In the genomic region with DNA sequence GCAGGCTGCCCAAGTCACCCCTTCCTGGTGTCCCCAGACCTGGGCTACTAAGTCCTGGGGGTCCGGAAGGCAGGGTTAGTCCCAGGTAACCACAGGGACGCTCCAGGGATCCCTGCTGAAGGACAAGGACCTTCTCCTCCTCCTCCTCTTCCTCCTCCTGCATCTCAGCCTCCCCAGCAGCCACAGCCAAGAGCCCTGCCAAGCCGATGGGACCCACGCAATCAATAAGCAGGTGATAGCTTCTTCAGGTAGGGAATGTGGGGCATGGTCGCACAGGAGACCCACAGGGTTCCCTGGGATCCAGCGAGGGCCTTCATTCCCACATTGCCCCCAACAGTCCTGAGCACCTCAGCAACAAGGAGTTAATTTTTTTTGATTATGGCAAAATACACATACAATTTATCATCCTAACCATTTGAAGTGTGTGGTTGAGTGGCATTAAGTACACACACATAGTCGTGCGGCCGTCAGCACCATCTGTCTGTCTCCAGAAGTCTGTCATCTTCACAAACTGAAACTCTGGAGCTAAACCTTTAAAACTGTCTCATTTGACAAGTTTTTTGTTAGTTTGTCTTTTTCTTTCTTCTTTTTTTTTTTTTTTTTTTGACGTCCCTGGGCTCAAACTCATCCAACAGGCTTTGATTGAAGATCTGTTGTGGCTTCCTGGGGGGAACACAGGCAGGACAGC, we compare ENCODE assay signal across 1 cellular context.
TF ChIP-seq lines count a peak whose summit lies in the region.

No MANE protein-coding gene starts in this region.

TF ChIP-seq in A549, 52 proteins besides CTCF, POLR2A, EP300 and RAD21 (continued from another document):
- TF ChIP-seq, protein P1, sequence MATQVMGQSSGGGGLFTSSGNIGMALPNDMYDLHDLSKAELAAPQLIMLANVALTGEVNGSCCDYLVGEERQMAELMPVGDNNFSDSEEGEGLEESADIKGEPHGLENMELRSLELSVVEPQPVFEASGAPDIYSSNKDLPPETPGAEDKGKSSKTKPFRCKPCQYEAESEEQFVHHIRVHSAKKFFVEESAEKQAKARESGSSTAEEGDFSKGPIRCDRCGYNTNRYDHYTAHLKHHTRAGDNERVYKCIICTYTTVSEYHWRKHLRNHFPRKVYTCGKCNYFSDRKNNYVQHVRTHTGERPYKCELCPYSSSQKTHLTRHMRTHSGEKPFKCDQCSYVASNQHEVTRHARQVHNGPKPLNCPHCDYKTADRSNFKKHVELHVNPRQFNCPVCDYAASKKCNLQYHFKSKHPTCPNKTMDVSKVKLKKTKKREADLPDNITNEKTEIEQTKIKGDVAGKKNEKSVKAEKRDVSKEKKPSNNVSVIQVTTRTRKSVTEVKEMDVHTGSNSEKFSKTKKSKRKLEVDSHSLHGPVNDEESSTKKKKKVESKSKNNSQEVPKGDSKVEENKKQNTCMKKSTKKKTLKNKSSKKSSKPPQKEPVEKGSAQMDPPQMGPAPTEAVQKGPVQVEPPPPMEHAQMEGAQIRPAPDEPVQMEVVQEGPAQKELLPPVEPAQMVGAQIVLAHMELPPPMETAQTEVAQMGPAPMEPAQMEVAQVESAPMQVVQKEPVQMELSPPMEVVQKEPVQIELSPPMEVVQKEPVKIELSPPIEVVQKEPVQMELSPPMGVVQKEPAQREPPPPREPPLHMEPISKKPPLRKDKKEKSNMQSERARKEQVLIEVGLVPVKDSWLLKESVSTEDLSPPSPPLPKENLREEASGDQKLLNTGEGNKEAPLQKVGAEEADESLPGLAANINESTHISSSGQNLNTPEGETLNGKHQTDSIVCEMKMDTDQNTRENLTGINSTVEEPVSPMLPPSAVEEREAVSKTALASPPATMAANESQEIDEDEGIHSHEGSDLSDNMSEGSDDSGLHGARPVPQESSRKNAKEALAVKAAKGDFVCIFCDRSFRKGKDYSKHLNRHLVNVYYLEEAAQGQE (IDR thresholded peaks at IDR 0.05): no peak
- TF ChIP-seq, protein P2, sequence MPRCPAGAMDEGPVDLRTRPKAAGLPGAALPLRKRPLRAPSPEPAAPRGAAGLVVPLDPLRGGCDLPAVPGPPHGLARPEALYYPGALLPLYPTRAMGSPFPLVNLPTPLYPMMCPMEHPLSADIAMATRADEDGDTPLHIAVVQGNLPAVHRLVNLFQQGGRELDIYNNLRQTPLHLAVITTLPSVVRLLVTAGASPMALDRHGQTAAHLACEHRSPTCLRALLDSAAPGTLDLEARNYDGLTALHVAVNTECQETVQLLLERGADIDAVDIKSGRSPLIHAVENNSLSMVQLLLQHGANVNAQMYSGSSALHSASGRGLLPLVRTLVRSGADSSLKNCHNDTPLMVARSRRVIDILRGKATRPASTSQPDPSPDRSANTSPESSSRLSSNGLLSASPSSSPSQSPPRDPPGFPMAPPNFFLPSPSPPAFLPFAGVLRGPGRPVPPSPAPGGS (IDR thresholded peaks at IDR 0.05): no peak
- TF ChIP-seq EHF (CRISPR knock-in tag; IDR thresholded peaks at IDR 0.05) (no peak), MAZ (IDR thresholded peaks at IDR 0.05; ENCODE audit: borderline replicate concordance, low read depth, low read length) (no peak), RCOR1 (IDR thresholded peaks at IDR 0.05; ENCODE audit: low read depth, low read length) (no peak)
- TF ChIP-seq, protein P3, sequence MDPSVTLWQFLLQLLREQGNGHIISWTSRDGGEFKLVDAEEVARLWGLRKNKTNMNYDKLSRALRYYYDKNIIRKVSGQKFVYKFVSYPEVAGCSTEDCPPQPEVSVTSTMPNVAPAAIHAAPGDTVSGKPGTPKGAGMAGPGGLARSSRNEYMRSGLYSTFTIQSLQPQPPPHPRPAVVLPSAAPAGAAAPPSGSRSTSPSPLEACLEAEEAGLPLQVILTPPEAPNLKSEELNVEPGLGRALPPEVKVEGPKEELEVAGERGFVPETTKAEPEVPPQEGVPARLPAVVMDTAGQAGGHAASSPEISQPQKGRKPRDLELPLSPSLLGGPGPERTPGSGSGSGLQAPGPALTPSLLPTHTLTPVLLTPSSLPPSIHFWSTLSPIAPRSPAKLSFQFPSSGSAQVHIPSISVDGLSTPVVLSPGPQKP (IDR thresholded peaks at IDR 0.05; ENCODE audit: low read depth, low read length): no peak
